In the genomic region with DNA sequence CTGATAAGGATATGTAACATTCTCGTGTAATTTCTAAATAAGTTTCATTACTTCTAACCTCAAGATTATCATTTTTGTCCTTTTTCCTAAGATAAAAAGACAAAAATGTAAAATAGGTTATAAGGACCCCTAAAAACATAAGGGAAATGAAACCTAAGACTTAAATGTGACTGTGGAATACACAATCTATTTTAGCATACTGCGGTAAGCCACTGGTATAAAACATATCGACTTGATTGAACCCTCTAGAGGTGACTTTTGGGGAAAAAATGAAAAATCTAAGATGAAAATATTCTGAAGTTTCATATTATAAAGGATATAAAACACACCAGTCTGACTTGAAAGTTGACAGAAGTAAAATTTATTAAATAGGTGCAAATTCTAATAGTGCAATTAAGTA, we compare ENCODE assay signal across 12 cellular contexts. TPM values are rescaled to one million over a fixed set of nuclear protein-coding genes. Genes with fewer than 3 reads are reported as not detected.
DNase-seq lines count a peak whose midpoint lies in the region; ATAC-seq and TF ChIP-seq lines count a peak whose summit lies in the region.
"Had no signal": no experiment of that assay in that cellular context is flagged by ENCODE, and none has a peak within 500 bp of the region (broad histone marks: within the 10 kb centered on the region; RNA-seq: fewer than 3 reads in every experiment).

No MANE protein-coding gene starts in this region.

- H3K4me1 ChIP-seq in thoracic aorta (ENCODE audit: control insufficient read depth in 1 of 2, low read depth in 2 of 2) (peaks cover 34 to 40% of the 10 kb centered on the region in 2 donors), HAP-1 (peaks cover 16% of the 10 kb centered on the region)

- H3K4me1 Mint-ChIP-seq in activated T-cell treated with anti-CD3 and anti-CD28 coated beads, Interleukin-2, amount 50 U/mL, for 72 hours (ENCODE audit: low read depth): peaks cover 71% of the 10 kb centered on the region

- TF ChIP-seq CTCF in VCaP (conservative IDR thresholded peaks at IDR 0.05) (no peak), fibroblast of the aortic adventitia (IDR thresholded peaks at IDR 0.05; ENCODE audit: insufficient read depth, low read length) (no peak), thoracic aorta (IDR thresholded peaks at IDR 0.05) (no peak)

- H3K27ac Mint-ChIP-seq in activated T-cell treated with anti-CD3 and anti-CD28 coated beads, Interleukin-2, amount 50 U/mL, for 72 hours: peak overlapping the region; percentile 99

- no peak for ATAC-seq in activated T-cell treated with anti-CD3 and anti-CD28 coated beads, Interleukin-2, amount 50 U/mL, for 72 hours (replicated peaks in 1 of 2)
- ATAC-seq in thoracic aorta (ENCODE audit: insufficient number of reproducible peaks, low FRiP score, low read depth) (no peak), HG02852 (IDR thresholded peaks at IDR 0.05; ENCODE audit: unreplicated experiment) (no peak)

- peak overlapping the region; percentile 96 to 98 for H3K4me3 Mint-ChIP-seq in activated T-cell treated with anti-CD3 and anti-CD28 coated beads, Interleukin-2, amount 50 U/mL, for 72 hours

- no peaks in the 10 kb centered on the region for H3K27me3 Mint-ChIP-seq in activated T-cell treated with anti-CD3 and anti-CD28 coated beads, Interleukin-2, amount 50 U/mL, for 72 hours (ENCODE audit: low read depth)

- H3K4me3 ChIP-seq in fibroblast of the aortic adventitia (ENCODE audit: low read depth, low read length): peak overlapping the region; percentile 63
- peak overlapping the region; percentile 75 for H3K4me3 ChIP-seq in thoracic aorta
- no peak overlapping the region; the same call in 1 of the 2 replicates for H3K4me3 ChIP-seq in HAP-1

- no peaks in the 10 kb centered on the region for H3K27me3 ChIP-seq in thoracic aorta (replicated peaks; ENCODE audit: insufficient read depth)
- H3K27me3 ChIP-seq in HAP-1 (ENCODE audit: low read depth): no peaks in the 10 kb centered on the region

- in situ Hi-C loops in HAP-1 (cut with MboI; ENCODE audit: low sequenced_read_pairs): no loop called here

- no peaks in the 10 kb centered on the region for H3K36me3 ChIP-seq in thoracic aorta
- no peaks in the 10 kb centered on the region for H3K36me3 ChIP-seq in HAP-1 (replicated peaks)

- H3K27ac ChIP-seq in VCaP: peak overlapping the region; percentile 92; the same call in 1 of the 2 replicates
- H3K27ac ChIP-seq in thoracic aorta: no peak overlapping the region
- H3K27ac ChIP-seq: C4-2B had no signal

- H3K36me3 Mint-ChIP-seq in activated T-cell treated with anti-CD3 and anti-CD28 coated beads, Interleukin-2, amount 50 U/mL, for 72 hours (ENCODE audit: insufficient read depth in 2 of 2): peaks cover 21 to 48% of the 10 kb centered on the region in 2 donors

- no peaks in the 10 kb centered on the region for H3K9me3 Mint-ChIP-seq in activated T-cell treated with anti-CD3 and anti-CD28 coated beads, Interleukin-2, amount 50 U/mL, for 72 hours

- no peaks in the 10 kb centered on the region for H3K9me3 ChIP-seq in thoracic aorta
- H3K9me3 ChIP-seq in HAP-1: no peaks in the 10 kb centered on the region

- DNase-seq in activated T-cell treated with anti-CD3 and anti-CD28 coated beads, Interleukin-2, amount 50 U/mL, for 72 hours: no peak
- no peak for DNase-seq in activated T-cell treated with anti-CD3 and anti-CD28 coated beads, Interleukin-2, amount 50 U/mL, for 1 hour
- DNase-seq in fibroblast of the aortic adventitia (ENCODE audit: low read depth) (no peak), thoracic aorta (ENCODE audit: low spot score) (no peak), HAP-1 (ENCODE audit: low spot score in 2 of 2) (no peak)
- DNase-seq in activated CD4-positive, alpha-beta T cell treated with anti-CD3 and anti-CD28 coated beads, Interleukin-2, amount 50 U/mL, for 48 hours: no peak
- DNase-seq: activated CD4-positive, CD25-positive, alpha-beta regulatory T cell treated with anti-CD3 and anti-CD28 coated beads, Interleukin-2, amount 50 U/mL, for 72 hours; NCI-H2171; stimulated activated naive CD4-positive, alpha-beta T cell had no signal

RNA-seq across cellular contexts. Expression of gene NAMPT, which starts 1.9 kb away (rescaled TPM):
- total RNA-seq in activated T-cell treated with anti-CD3 and anti-CD28 coated beads, Interleukin-2, amount 50 U/mL, for 72 hours: 1,000 to 10,000 TPM in 1 of 2 donors, 100 to 1,000 TPM in 1; 819 to 1,006 TPM
- total RNA-seq in fibroblast of the aortic adventitia (ENCODE audit: low replicate concordance): 78.8 and 84.4 TPM in 2 replicates
- 1,000 to 10,000 TPM in 1 of 2 donors, 100 to 1,000 TPM in 1; 274 to 1,075 TPM for total RNA-seq in thoracic aorta
